In the genomic region with DNA sequence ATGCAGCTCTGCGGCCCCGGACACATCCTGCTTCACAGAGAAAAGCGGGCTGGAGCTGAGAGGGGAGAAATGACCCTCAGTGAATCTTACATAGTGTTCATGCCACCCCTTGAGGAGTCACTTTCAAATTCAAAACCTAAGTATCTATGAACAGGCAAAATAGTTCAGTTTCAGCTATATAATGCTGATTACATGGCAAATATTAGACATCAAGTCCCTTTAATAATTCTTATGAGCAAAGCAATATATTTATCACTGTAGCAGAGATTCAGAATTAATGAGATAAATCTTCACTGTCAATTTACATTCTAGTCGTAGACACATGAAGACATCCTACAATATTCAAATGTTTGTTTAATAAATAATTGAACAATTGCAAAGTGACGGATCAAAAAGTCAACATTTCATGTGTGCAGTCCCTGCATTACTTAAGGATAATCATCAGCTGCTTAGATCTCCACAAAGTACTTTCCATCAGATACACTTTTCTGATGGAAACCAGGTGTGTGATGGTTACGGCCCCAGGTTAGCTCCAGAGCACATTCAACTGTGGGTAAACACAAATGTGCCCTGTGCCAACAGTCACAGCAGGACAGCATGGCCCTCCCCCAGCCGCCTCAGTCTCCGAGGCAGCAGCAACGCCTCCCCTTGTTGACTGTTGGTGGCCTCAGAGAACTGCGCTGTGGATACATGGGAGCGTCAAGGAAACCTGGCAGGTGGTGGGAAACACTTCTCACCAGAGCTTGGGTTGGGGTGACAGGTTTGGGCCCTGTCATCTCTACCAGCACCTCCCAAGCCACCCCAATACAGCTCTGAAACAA, we compare ENCODE assay signal across 9 cellular contexts. TPM values are rescaled to one million over a fixed set of nuclear protein-coding genes. Genes with fewer than 3 reads are reported as not detected.
DNase-seq lines count a peak whose midpoint lies in the region; ATAC-seq and TF ChIP-seq lines count a peak whose summit lies in the region.
"Had no signal": no experiment of that assay in that cellular context is flagged by ENCODE, and none has a peak within 500 bp of the region (broad histone marks: within the 10 kb centered on the region; RNA-seq: fewer than 3 reads in every experiment).

No MANE protein-coding gene starts in this region.

- H3K14ac ChIP-seq in neuronal stem cell (ENCODE audit: low read length): no peak overlapping the region

- peaks cover 2% of the 10 kb centered on the region for H3K79me1 ChIP-seq in neuronal stem cell (ENCODE audit: low read depth, low read length)

- no peak overlapping the region for H2BK15ac ChIP-seq in neuronal stem cell (ENCODE audit: low read length)

- peak; percentile 65 for DNase-seq in DMS53 treated with DMSO at 0.1 percent for 48 hours (lab: John Stamatoyannopoulos, UW; ENCODE audit: unreplicated experiment)
- peak; percentile 98 for DNase-seq in NCI-H146 (lab: John Stamatoyannopoulos, UW)
- DNase-seq in coronary artery (ENCODE audit: low spot score): no peak
- no peak for DNase-seq in neuronal stem cell (ENCODE audit: low spot score)
- no peak for DNase-seq in NAMALWA (ENCODE audit: low spot score)
- no peak for DNase-seq in mesenteric fat pad (ENCODE audit: low spot score)
- no peak for DNase-seq in GM19240 (ENCODE audit: insufficient read length, low spot score)
- DNase-seq: foreskin keratinocyte had no signal

- H2BK12ac ChIP-seq in neuronal stem cell (ENCODE audit: low read length): no peak overlapping the region

- peak overlapping the region; percentile 48 for H3K23ac ChIP-seq in neuronal stem cell (ENCODE audit: low read depth, low read length, poor library complexity)

- H2AK5ac ChIP-seq in neuronal stem cell (ENCODE audit: low read depth, low read length): peak overlapping the region; percentile 24

- no peak overlapping the region for H2BK120ac ChIP-seq in neuronal stem cell (ENCODE audit: low read depth, low read length)

- H2AFZ ChIP-seq in neuronal stem cell (ENCODE audit: low read length): peak overlapping the region; percentile 98

- H2BK5ac ChIP-seq in neuronal stem cell (ENCODE audit: low read length): no peak overlapping the region

- no peak overlapping the region for H4K8ac ChIP-seq in neuronal stem cell (ENCODE audit: low read depth, low read length)

- no peak for ATAC-seq in HG03342 (IDR thresholded peaks at IDR 0.05; ENCODE audit: unreplicated experiment)

- H4K91ac ChIP-seq in neuronal stem cell (ENCODE audit: low read depth, low read length, poor library complexity): no peak overlapping the region

- no peaks in the 10 kb centered on the region for H3K9me3 ChIP-seq in neuronal stem cell (replicated peaks in 1 of 2; ENCODE audit: control insufficient read depth in 2 of 2, insufficient read depth in 1 of 2, low read depth in 1 of 2, low read length in 2 of 2)

- H3K36me3 ChIP-seq in neuronal stem cell (replicated peaks in 1 of 2; ENCODE audit: control insufficient read depth in 2 of 2, insufficient read depth in 2 of 2, low read length in 2 of 2): no peaks in the 10 kb centered on the region

- H3K4me2 ChIP-seq in neuronal stem cell (ENCODE audit: insufficient read depth, low read length, poor library complexity, severe bottlenecking): peak overlapping the region; percentile 94

- no peak overlapping the region for H3K4ac ChIP-seq in neuronal stem cell (ENCODE audit: low read length)

- peaks cover 22 to 68% (median 45%) of the 10 kb centered on the region in 3 experiments for H3K27me3 ChIP-seq in neuronal stem cell (ENCODE audit: control insufficient read depth in 3 of 3, insufficient read depth in 3 of 3, low read depth in 1 of 3, low read length in 3 of 3)

- no peak overlapping the region for H3K18ac ChIP-seq in neuronal stem cell (ENCODE audit: low read length)

- TF ChIP-seq CTCF in coronary artery (IDR thresholded peaks at IDR 0.05): no peak

- no CpG with 5 or more reads among the region's 11 CpGs for WGBS in neuronal stem cell (ENCODE audit: extremely low coverage in 2 of 2, insufficient read length in 2 of 2, insufficient replicate concordance in 1 of 2), 2 donors

- no peak overlapping the region for H3K27ac ChIP-seq in coronary artery
- no peak overlapping the region for H3K27ac ChIP-seq in neuronal stem cell (replicated peaks; ENCODE audit: low read length)
- H3K27ac ChIP-seq: foreskin keratinocyte had no signal

- H3K4me1 ChIP-seq in neuronal stem cell (ENCODE audit: control insufficient read depth in 2 of 2, insufficient read depth in 1 of 2, low read depth in 1 of 2, low read length in 2 of 2): peaks cover 0 to 6% of the 10 kb centered on the region in 2 donors
- H3K4me1 ChIP-seq: foreskin keratinocyte had no signal

- no peak overlapping the region for H3K9ac ChIP-seq in neuronal stem cell (ENCODE audit: low read depth, low read length, poor library complexity)

- H3K4me3 ChIP-seq in coronary artery (peak overlapping the region; percentile 77), neuronal stem cell (ENCODE audit: low read length in 2 of 2) (peak overlapping the region; percentile 42 to 78)

RNA-seq across cellular contexts. Expression of a gene that starts 0.8 kb away (rescaled TPM):
- polyA plus RNA-seq in neuronal stem cell (2013, experiment 1 of 2): 0.17 TPM
- 0.19 TPM for polyA plus RNA-seq in neuronal stem cell (2013, experiment 2 of 2)
- total RNA-seq in mesenteric fat pad: 1.0 TPM
- total RNA-seq: foreskin keratinocyte had no signal
- polyA plus RNA-seq: foreskin keratinocyte had no signal

RNA-seq across cellular contexts. Expression of a gene that starts 33.4 kb away (rescaled TPM):
- 48.2 TPM for polyA plus RNA-seq in neuronal stem cell (2013, experiment 1 of 2)
- polyA plus RNA-seq in neuronal stem cell (2013, experiment 2 of 2): 48.4 TPM
- 47.7 TPM for total RNA-seq in mesenteric fat pad

Comparison
In these comparisons a context has a peak if more than half of its experiments do, and no peak if none do; other contexts are left out.
1. DNase-seq: peak in DMS53 treated with DMSO at 0.1 percent for 48 hours (single experiment) and NCI-H146 (single experiment); none in coronary artery (single experiment), neuronal stem cell (single experiment), NAMALWA (single experiment), mesenteric fat pad (single experiment) and GM19240 (single experiment).